Comparison of ENCODE assay signal across 9 cellular contexts in genomic region chr4:140754918-140755810, GRCh38. TPM values are rescaled to one million over a fixed set of nuclear protein-coding genes. Genes with fewer than 3 reads are reported as not detected.
DNase-seq lines count a peak whose midpoint lies in the region; FAIRE-seq and TF ChIP-seq lines count a peak whose summit lies in the region.
"Had no signal": no experiment of that assay in that cellular context is flagged by ENCODE, and none has a peak within 500 bp of the region (broad histone marks: within the 10 kb centered on the region; RNA-seq: fewer than 3 reads in every experiment).

No MANE protein-coding gene starts in this region.

- no peak overlapping the region for H3K4ac ChIP-seq in H1 (replicated peaks; ENCODE audit: insufficient read length, low read depth, low read length)

- no peak overlapping the region for H4K91ac ChIP-seq in H1 (replicated peaks; ENCODE audit: insufficient read length, low read length)

- H3K9me2 ChIP-seq in Karpas-422 (replicated peaks; ENCODE audit: insufficient read depth, low read length), result no peaks in the 10 kb centered on the region

- no peak overlapping the region for H3K27ac Mint-ChIP-seq in T-helper 1 cell treated with Interleukin-12 subunit alpha and Interleukin-12 subunit beta and Interleukin-4 antibody, amounts not matched to agents 30 μg/mL and 1 μg/mL, for 36 hours

- no peak overlapping the region for H3K18ac ChIP-seq in H1 (ENCODE audit: extremely low read depth, low read length)

- H2BK12ac ChIP-seq in H1 (ENCODE audit: low read depth, low read length), result no peak overlapping the region

- no peaks in the 10 kb centered on the region for H3K79me1 ChIP-seq in H1 (ENCODE audit: low read depth, low read length)

- H3K36me3 Mint-ChIP-seq in T-helper 1 cell treated with Interleukin-12 subunit alpha and Interleukin-12 subunit beta and Interleukin-4 antibody, amounts not matched to agents 30 μg/mL and 1 μg/mL, for 36 hours (ENCODE audit: low read depth), result peaks cover 1% of the 10 kb centered on the region

- no peak overlapping the region for H3K27ac ChIP-seq in Karpas-422 (ENCODE audit: low read length)
- no peak overlapping the region for H3K27ac ChIP-seq in H1 (ENCODE audit: low read depth, low read length)
- H3K27ac ChIP-seq in ovary, result peak overlapping the region; percentile 87 to 91

- no peaks in the 10 kb centered on the region for H3K9me3 ChIP-seq in Karpas-422 (ENCODE audit: low read length)
- no peaks in the 10 kb centered on the region for H3K9me3 ChIP-seq in H1 (ENCODE audit: insufficient read depth in 2 of 2, low read depth in 1 of 2, low read length in 1 of 2)
- no peaks in the 10 kb centered on the region for H3K9me3 ChIP-seq in ovary

- no peak overlapping the region for H3K23ac ChIP-seq in H1 (ENCODE audit: insufficient read length)

- H3K36me3 ChIP-seq in Karpas-422 (ENCODE audit: insufficient read depth, low read length) (no peaks in the 10 kb centered on the region), H1 (ENCODE audit: control insufficient read depth in 2 of 4, insufficient read depth in 4 of 4, low read length in 3 of 4) (no peaks in the 10 kb centered on the region), ovary (no peaks in the 10 kb centered on the region)

- H2BK5ac ChIP-seq in H1 (ENCODE audit: low read depth, low read length), result no peak overlapping the region

- H2BK20ac ChIP-seq in H1 (ENCODE audit: low read length), result no peak overlapping the region

- H4K5ac ChIP-seq in H1 (ENCODE audit: insufficient read length, low read depth, low read length), result no peak overlapping the region

- POLR2A ChIA-PET in H1 (lab: Charles Lee; ENCODE audit: partially characterized antibody), result no interaction called here

- H3K9me3 Mint-ChIP-seq in T-helper 1 cell treated with Interleukin-12 subunit alpha and Interleukin-12 subunit beta and Interleukin-4 antibody, amounts not matched to agents 30 μg/mL and 1 μg/mL, for 36 hours, result no peaks in the 10 kb centered on the region

- H3K27me3 ChIP-seq in Karpas-422 (ENCODE audit: low read length) (no peaks in the 10 kb centered on the region), H1 (replicated peaks in 1 of 4; ENCODE audit: control insufficient read depth in 3 of 4, extremely low read depth in 1 of 4, insufficient read depth in 3 of 4, low read length in 3 of 4) (peaks cover 0 to 58% (median 38%) of the 10 kb centered on the region in 4 experiments; a peak in 6 of 7 replicates), ovary (no peaks in the 10 kb centered on the region)

- peak overlapping the region; percentile 52 for H3K4me3 ChIP-seq in Karpas-422 (ENCODE audit: low read length)
- peak overlapping the region; percentile 23 to 67 (median 57) for H3K4me3 ChIP-seq in H1 (ENCODE audit: extremely low read depth in 1 of 4, insufficient read depth in 2 of 4, low read depth in 3 of 4, low read length in 4 of 4)
- H3K4me3 ChIP-seq in ovary, result peak overlapping the region; percentile 69

- peak overlapping the region; percentile 12 for H3K4me3 Mint-ChIP-seq in T-helper 1 cell treated with Interleukin-12 subunit alpha and Interleukin-12 subunit beta and Interleukin-4 antibody, amounts not matched to agents 30 μg/mL and 1 μg/mL, for 36 hours

- H4K8ac ChIP-seq in H1 (ENCODE audit: extremely low read depth, insufficient read depth, low read length), result no peak overlapping the region

- DNase-seq in T-helper 1 cell (no peak), Karpas-422 (no peak), H1 (ENCODE audit: low read depth in 1 of 2, low spot score in 2 of 2) (no peak), ovary (no peak), Ammon's horn (ENCODE audit: low spot score) (no peak), KG1 (lab: John Stamatoyannopoulos, UW) (no peak), midbrain (lab: John Stamatoyannopoulos, UW) (no peak)

- H2AK5ac ChIP-seq in H1 (ENCODE audit: low read depth, low read length), result no peak overlapping the region

- 0 out of 2 replicates have a peak overlapping the region, but pooled peaks have one; percentile 20 for H3K9ac ChIP-seq in Karpas-422 (ENCODE audit: low read length)
- peak overlapping the region in 2 of 4 experiments; percentile 50 to 57; a peak in 2 of 7 replicates for H3K9ac ChIP-seq in H1 (replicated peaks in 1 of 4; ENCODE audit: extremely low read depth in 1 of 4, low read depth in 3 of 4, low read length in 3 of 4)

- H2AFZ ChIP-seq in Karpas-422 (ENCODE audit: low read length) (0 out of 2 replicates have a peak overlapping the region, but pooled peaks have one; percentile 28), H1 (ENCODE audit: low read length) (no peak overlapping the region; the same call in 1 of the 2 replicates)

- no peak overlapping the region for H3K14ac ChIP-seq in H1 (ENCODE audit: insufficient read length)

- H4K20me1 ChIP-seq in Karpas-422 (ENCODE audit: insufficient read depth, low read depth, low read length) (no peaks in the 10 kb centered on the region), H1 (replicated peaks in 1 of 2; ENCODE audit: control insufficient read depth in 1 of 2, insufficient read depth in 2 of 2, low read length in 2 of 2) (peaks cover 0 to 1% of the 10 kb centered on the region in 2 experiments)

- TF ChIP-seq CTCF in H1 (IDR thresholded peaks at IDR 0.05; ENCODE audit: control extremely low read depth in 1 of 3, insufficient read depth in 1 of 3, low read depth in 1 of 3, low read length in 3 of 3) (no peak), ovary (IDR thresholded peaks at IDR 0.05) (no peak)

- no peak overlapping the region for H2BK15ac ChIP-seq in H1 (ENCODE audit: low read length)

- no peak for FAIRE-seq in H1 (lab: Jason Lieb, UNC)
- FAIRE-seq: colon had no signal

- no peak for TF ChIP-seq RAD21 in H1 (IDR thresholded peaks at IDR 0.05 in 1 of 2, conservative IDR thresholded peaks at IDR 0.05 in 1 of 2; ENCODE audit: low read depth in 2 of 2, low read length in 2 of 2)

- H3K4me2 ChIP-seq in Karpas-422 (ENCODE audit: low read depth, low read length, poor library complexity, severe bottlenecking) (peak overlapping the region; percentile 57), H1 (ENCODE audit: insufficient read depth in 1 of 2, low read depth in 2 of 2, low read length in 2 of 2) (peak overlapping the region; percentile 81 to 98)

- H3K4me1 Mint-ChIP-seq in T-helper 1 cell treated with Interleukin-12 subunit alpha and Interleukin-12 subunit beta and Interleukin-4 antibody, amounts not matched to agents 30 μg/mL and 1 μg/mL, for 36 hours (ENCODE audit: low read depth), result no peaks in the 10 kb centered on the region

- H3K56ac ChIP-seq in H1 (replicated peaks; ENCODE audit: insufficient read length, low read depth, low read length), result no peak overlapping the region

- TF ChIP-seq EP300 in H1 (IDR thresholded peaks at IDR 0.05; ENCODE audit: borderline replicate concordance in 1 of 2, low read depth in 2 of 2, low read length in 2 of 2) (no peak), ovary (IDR thresholded peaks at IDR 0.05) (no peak)

- no peaks in the 10 kb centered on the region; the same call in 1 of the 2 replicates for H3K4me1 ChIP-seq in Karpas-422 (ENCODE audit: low read length)
- H3K4me1 ChIP-seq in H1 (replicated peaks in 1 of 4; ENCODE audit: control insufficient read depth in 3 of 4, insufficient read depth in 4 of 4, low read length in 3 of 4), result peaks cover 0 to 6% (median 4%) of the 10 kb centered on the region in 4 experiments; a peak in 3 of 7 replicates
- no peaks in the 10 kb centered on the region for H3K4me1 ChIP-seq in ovary (ENCODE audit: insufficient read depth)

- intact Hi-C loops in ovary (cut with DNase I), result loop anchor here in 2 of 4 donors (5.0 to 10.0 kb wide), 2 partner anchors 110 to 113 kb away; no protein-coding TSS in a partner anchor

- WGBS in H1 (ENCODE audit: extremely low coverage in 1 of 2, insufficient coverage in 1 of 2, insufficient read length in 1 of 2, insufficient replicate concordance in 2 of 2, low coverage in 1 of 2, low lambda C conversion rate in 2 of 2, missing lambda C conversion rate in 1 of 2), 2 experiments, result 28% methylated on average over 12 of the region's 13 CpGs; no CpG with 5 or more reads in 1 of the 2 experiments
- WGBS in ovary, 3 donors, result 2 to 4% (median 4%) methylated on average over 12 to 13 of the region's 13 CpGs

- CTCF ChIA-PET in H1 (lab: Charles Lee; ENCODE audit: partially characterized antibody), result no interaction called here

- TF ChIP-seq POLR2A in H1 (IDR thresholded peaks at IDR 0.05; ENCODE audit: control extremely low read depth in 1 of 2, low read depth in 2 of 2, low read length in 2 of 2) (no peak), ovary (IDR thresholded peaks at IDR 0.05) (no peak)

- H3K79me2 ChIP-seq in Karpas-422 (ENCODE audit: low read length), result no peaks in the 10 kb centered on the region
- H3K79me2 ChIP-seq in H1 (ENCODE audit: control insufficient read depth in 1 of 2, insufficient read depth in 2 of 2, low read length in 2 of 2), result no peaks in the 10 kb centered on the region

- H2BK120ac ChIP-seq in H1 (replicated peaks; ENCODE audit: low read depth, low read length), result no peak overlapping the region

- H3K23me2 ChIP-seq in H1 (ENCODE audit: low read depth, low read length), result peaks cover 12% of the 10 kb centered on the region; the same call in 1 of the 2 replicates

- H3K27me3 Mint-ChIP-seq in T-helper 1 cell treated with Interleukin-12 subunit alpha and Interleukin-12 subunit beta and Interleukin-4 antibody, amounts not matched to agents 30 μg/mL and 1 μg/mL, for 36 hours (ENCODE audit: low read depth), result peaks cover 70% of the 10 kb centered on the region

TF ChIP-seq in H1, 55 proteins besides CTCF, POLR2A, EP300 and RAD21 (continues in another document):
- no peak for TF ChIP-seq CHD1 (IDR thresholded peaks at IDR 0.05; ENCODE audit: low read depth, low read length)
- no peak for TF ChIP-seq JUN (IDR thresholded peaks at IDR 0.05; ENCODE audit: low read depth, low read length)
- TF ChIP-seq KDM4A (IDR thresholded peaks at IDR 0.05; ENCODE audit: low read depth, low read length, severe bottlenecking), result no peak
- no peak for TF ChIP-seq SIN3A (conservative IDR thresholded peaks at IDR 0.05 in 1 of 2, IDR thresholded peaks at IDR 0.05 in 1 of 2; ENCODE audit: low read depth in 1 of 2, low read length in 2 of 2)
- no peak for TF ChIP-seq RBBP5 (IDR thresholded peaks at IDR 0.05; ENCODE audit: borderline replicate concordance, low read depth, low read length)
- TF ChIP-seq TBP (IDR thresholded peaks at IDR 0.05; ENCODE audit: low read depth, low read length), result no peak

RNA-seq across cellular contexts. Expression of gene TBC1D9, which starts 1.0 kb away (rescaled TPM):
- not detected in 2 replicates for total RNA-seq in Karpas-422 (2014; rRNA removed; shearing (Covaris generic); ENCODE audit: low replicate concordance)
- 1.0 and 1.2 TPM in 2 replicates for total RNA-seq in H1 (2021; fragmentation: NEBNext Ultra II Directional; extraction: Animal tissue kit (Norgen Biotek cat#: 25700))
- polyA plus RNA-seq in H1 (2011; rRNA removed), result 0.58 and 0.94 TPM in 2 replicates
- 0.65 TPM for polyA plus RNA-seq in H1 (2011; cell fraction: cytosol; rRNA removed)
- polyA plus RNA-seq in H1 (2011; cell fraction: nucleus; rRNA removed), result 0.84 TPM
- 0.97 to 1.9 TPM (median 1.1 TPM) in 4 replicates for polyA plus RNA-seq in H1 (2012, experiment 1 of 2)
- 0.12 TPM for polyA plus RNA-seq in H1 (2012, experiment 2 of 2)
- 0.20 TPM for polyA plus RNA-seq in H1 (2013, experiment 1 of 2)
- polyA plus RNA-seq in H1 (2013, experiment 2 of 2), result 0.24 TPM
- polyA minus RNA-seq in H1 (2011; rRNA and poly(A)+ RNA removed), result 2.1 and 5.3 TPM in 2 replicates
- polyA minus RNA-seq in H1 (2011; cell fraction: cytosol; rRNA and poly(A)+ RNA removed), result 1.5 TPM
- 3.4 TPM for polyA minus RNA-seq in H1 (2011; cell fraction: nucleus; rRNA and poly(A)+ RNA removed)
- 10 to 100 TPM; 14.9 to 28.8 (median 21.4) TPM for total RNA-seq in ovary
- 10 to 100 TPM; 13.2 to 24.0 TPM for polyA plus RNA-seq in ovary

Comparison
In these comparisons a context has a peak if more than half of its experiments do, and no peak if none do; other contexts are left out.
1. H3K27ac ChIP-seq: peak in ovary (2 of 2); none in Karpas-422 (single experiment) and H1 (single experiment).
2. Peak in every context shown above with its lines, with median percentiles within 50 percentile points of each other: H3K4me3 ChIP-seq.